ENCODE assay signal across 8 cellular contexts in the genomic region with DNA sequence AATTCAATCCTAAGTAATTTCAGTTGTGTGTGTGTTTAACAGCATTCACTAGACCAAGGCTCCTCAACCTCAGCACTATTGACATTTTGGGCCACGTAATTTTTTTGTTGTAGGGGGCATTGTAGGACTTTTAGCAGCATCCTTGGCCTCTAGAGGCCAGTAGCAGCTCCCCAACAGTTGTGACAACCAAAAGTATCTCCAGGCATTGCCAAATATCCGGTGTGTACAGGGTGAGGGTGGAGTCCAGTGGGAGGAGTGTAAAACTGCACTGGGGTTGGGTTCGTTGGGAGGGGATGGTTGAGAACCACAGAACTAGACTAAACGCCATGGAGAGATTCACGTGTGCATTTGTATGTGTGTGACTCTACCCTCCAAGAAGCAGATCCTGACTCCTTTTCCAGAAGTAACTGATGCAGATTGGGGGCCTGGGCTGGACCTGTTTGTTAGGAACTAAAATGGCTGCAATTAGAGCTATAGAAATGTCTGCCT. TPM values are rescaled to one million over a fixed set of nuclear protein-coding genes. Genes with fewer than 3 reads are reported as not detected.
DNase-seq lines count a peak whose midpoint lies in the region; ATAC-seq, FAIRE-seq and TF ChIP-seq lines count a peak whose summit lies in the region.

No MANE protein-coding gene starts in this region.

- H3K27ac Mint-ChIP-seq in activated naive CD4-positive, alpha-beta T cell treated with anti-CD3 and anti-CD28 coated beads, Interleukin-2, amount 50 U/mL, for 72 hours = no peak overlapping the region

- peak; percentile 81 for ATAC-seq in HG03175 (IDR thresholded peaks at IDR 0.05; ENCODE audit: unreplicated experiment)
- peak; percentile 90 to 94 for ATAC-seq in activated naive CD4-positive, alpha-beta T cell treated with anti-CD3 and anti-CD28 coated beads, Interleukin-2, amount 50 U/mL, for 72 hours

- peak; percentile 78 for FAIRE-seq in GM12891 (lab: Jason Lieb, UNC)

- no peaks in the 10 kb centered on the region for H3K36me3 Mint-ChIP-seq in activated naive CD4-positive, alpha-beta T cell treated with anti-CD3 and anti-CD28 coated beads, Interleukin-2, amount 50 U/mL, for 72 hours

- H3K9me3 Mint-ChIP-seq in activated naive CD4-positive, alpha-beta T cell treated with anti-CD3 and anti-CD28 coated beads, Interleukin-2, amount 50 U/mL, for 72 hours = no peaks in the 10 kb centered on the region

- DNase-seq in A172 (ENCODE audit: low spot score) = peak; percentile 83
- DNase-seq in GM12891 (ENCODE audit: insufficient read length, low spot score) = peak; percentile 50
- DNase-seq in SHP77 treated with DMSO at 0.1 percent for 48 hours (lab: John Stamatoyannopoulos, UW) = peak; percentile 19
- DNase-seq in activated naive CD4-positive, alpha-beta T cell treated with anti-CD3 and anti-CD28 coated beads, Interleukin-2, amount 50 U/mL, for 72 hours (ENCODE audit: low spot score in 2 of 2) = peak in 1 of 2 donors; percentile 25
- peak; percentile 30 for DNase-seq in kidney tubule cell (ENCODE audit: low spot score)
- no peak for DNase-seq in NCI-H446 (lab: John Stamatoyannopoulos, UW)
- no peak for DNase-seq in superior temporal gyrus (ENCODE audit: extremely low spot score)

- TF ChIP-seq POLR2A in GM12891 (IDR thresholded peaks at IDR 0.05; ENCODE audit: low read depth, low read length) = no peak

TF ChIP-seq in GM12891, 5 proteins besides CTCF, POLR2A, EP300 and RAD21:
- no peak for TF ChIP-seq POU2F2 (IDR thresholded peaks at IDR 0.05; ENCODE audit: low read depth, low read length)
- no peak for TF ChIP-seq SPI1 (IDR thresholded peaks at IDR 0.05; ENCODE audit: low read depth, low read length)
- TF ChIP-seq POLR2AphosphoS5 (IDR thresholded peaks at IDR 0.05; ENCODE audit: low read depth, low read length) = no peak
- TF ChIP-seq TAF1 (IDR thresholded peaks at IDR 0.05; ENCODE audit: low read depth, low read length) = no peak
- no peak for TF ChIP-seq PAX5 (IDR thresholded peaks at IDR 0.05; ENCODE audit: insufficient read depth, low read length, severe bottlenecking)
TF ChIP-seq in GM12891: peak in this region for 0.

RNA-seq across cellular contexts. Expression of a gene that starts 5.9 kb away (rescaled TPM):
- total RNA-seq in A172 (2014; rRNA removed; shearing (Covaris generic)) = 17.4 and 24.6 TPM in 2 replicates
- polyA plus RNA-seq in GM12891 (2012; ENCODE audit: low read depth, missing spikeins) = 23.7 TPM
- 10 to 100 TPM; 53.0 to 54.6 TPM for total RNA-seq in activated naive CD4-positive, alpha-beta T cell treated with anti-CD3 and anti-CD28 coated beads, Interleukin-2, amount 50 U/mL, for 72 hours

Comparison
In these comparisons a context has a peak if more than half of its experiments do, and no peak if none do; other contexts are left out.
1. DNase-seq: peak in A172 (single experiment), GM12891 (single experiment), SHP77 treated with DMSO at 0.1 percent for 48 hours (single experiment) and kidney tubule cell (single experiment); none in NCI-H446 (0 of 2) and superior temporal gyrus (single experiment).